ENCODE assay signal across 16 cellular contexts in genomic region chr1:81554534-81554933, GRCh38.
DNase-seq lines count a peak whose midpoint lies in the region; TF ChIP-seq lines count a peak whose summit lies in the region.
"Had no signal": no experiment of that assay in that cellular context is flagged by ENCODE, and none has a peak within 500 bp of the region (broad histone marks: within the 10 kb centered on the region; RNA-seq: fewer than 3 reads in every experiment).

No MANE protein-coding gene starts in this region.

- H3K27ac Mint-ChIP-seq in nephron progenitor cell (peak overlapping the region; percentile 67), neural progenitor cell (no peak overlapping the region)
- H3K27ac Mint-ChIP-seq: CD14-positive monocyte, IgD-negative memory B cell had no signal

- TF ChIP-seq POLR2A in erythroblast (IDR thresholded peaks at IDR 0.05; ENCODE audit: low read length) = no peak

- no peak overlapping the region for H2AFZ ChIP-seq in neural progenitor cell (replicated peaks)
- H2AFZ ChIP-seq: GM23248 had no signal

- TF ChIP-seq CTCF in LNCaP clone FGC (IDR thresholded peaks at IDR 0.05; ENCODE audit: control insufficient read depth, extremely low read depth, insufficient read depth) (no peak), nephron progenitor cell (IDR thresholded peaks at IDR 0.05) (no peak), neural progenitor cell (IDR thresholded peaks at IDR 0.05) (no peak)

- DNase-seq in NCI-H510A treated with DMSO at 0.1 percent for 48 hours (lab: John Stamatoyannopoulos, UW) (peak; percentile 41), NCI-H510A (lab: John Stamatoyannopoulos, UW) (no peak), LNCaP clone FGC (ENCODE audit: low read depth) (peak; percentile 17), NCI-H748 treated with DMSO at 0.1 percent for 48 hours (lab: John Stamatoyannopoulos, UW) (peak; percentile 70), nephron progenitor cell (no peak), SIG-M5 (lab: John Stamatoyannopoulos, UW) (no peak), neural progenitor cell (ENCODE audit: low spot score) (no peak), erythroblast (lab: John Stamatoyannopoulos, UW) (no peak)
- DNase-seq: 8988T; Calu3; CD4-positive, alpha-beta memory T cell; GM23248; HCEC 1CT had no signal

- H3K27ac ChIP-seq in neural progenitor cell = no peak overlapping the region
- H3K27ac ChIP-seq: BLaER1, GM23248 had no signal

- no peaks in the 10 kb centered on the region for H3K27me3 Mint-ChIP-seq in nephron progenitor cell (ENCODE audit: low read depth, poor library complexity)
- peaks cover 2% of the 10 kb centered on the region for H3K27me3 Mint-ChIP-seq in neural progenitor cell (ENCODE audit: insufficient read depth, low read depth)
- H3K27me3 Mint-ChIP-seq: CD4-positive, alpha-beta memory T cell; IgD-negative memory B cell had no signal

- H3F3A ChIP-seq in neural progenitor cell (ENCODE audit: low read depth) = no peaks in the 10 kb centered on the region

- peaks cover 4% of the 10 kb centered on the region for H3K4me1 ChIP-seq in neural progenitor cell
- H3K4me1 ChIP-seq: BLaER1 had no signal

- H3K4me3 Mint-ChIP-seq in nephron progenitor cell = no peak overlapping the region
- H3K4me3 Mint-ChIP-seq in neural progenitor cell = no peak overlapping the region
- H3K4me3 Mint-ChIP-seq: CD14-positive monocyte; CD4-positive, alpha-beta memory T cell; IgD-negative memory B cell had no signal

- H3K4me3 ChIP-seq in LNCaP clone FGC (ENCODE audit: low read depth, low read length) = no peak overlapping the region
- no peak overlapping the region for H3K4me3 ChIP-seq in neural progenitor cell
- H3K4me3 ChIP-seq: BLaER1, GM23248 had no signal

- H3K4me1 Mint-ChIP-seq in nephron progenitor cell (peaks cover 60% of the 10 kb centered on the region), neural progenitor cell (peaks cover 9% of the 10 kb centered on the region)
- H3K4me1 Mint-ChIP-seq: CD14-positive monocyte; CD4-positive, alpha-beta memory T cell had no signal

- no peaks in the 10 kb centered on the region for H3K9me3 ChIP-seq in neural progenitor cell (ENCODE audit: low read depth)
- H3K9me3 ChIP-seq: BLaER1 had no signal

- H3K4me2 ChIP-seq in neural progenitor cell = no peak overlapping the region
- H3K4me2 ChIP-seq: BLaER1 had no signal

- no peaks in the 10 kb centered on the region for H3K9me3 Mint-ChIP-seq in nephron progenitor cell
- H3K9me3 Mint-ChIP-seq in neural progenitor cell = no peaks in the 10 kb centered on the region
- H3K9me3 Mint-ChIP-seq: IgD-negative memory B cell had no signal

- H3K9ac ChIP-seq in neural progenitor cell = no peak overlapping the region
- H3K9ac ChIP-seq: BLaER1, GM23248 had no signal

- no peaks in the 10 kb centered on the region for H3K79me2 ChIP-seq in neural progenitor cell (ENCODE audit: low read depth)

- H4K20me1 ChIP-seq in neural progenitor cell (ENCODE audit: low read depth) = no peaks in the 10 kb centered on the region
- H4K20me1 ChIP-seq: BLaER1 had no signal

- no peaks in the 10 kb centered on the region for H3K36me3 ChIP-seq in neural progenitor cell
- H3K36me3 ChIP-seq: BLaER1 had no signal

- no peaks in the 10 kb centered on the region for H3K27me3 ChIP-seq in neural progenitor cell
- H3K27me3 ChIP-seq: BLaER1 had no signal

- H3K36me3 Mint-ChIP-seq in nephron progenitor cell (ENCODE audit: low read depth) = no peaks in the 10 kb centered on the region
- H3K36me3 Mint-ChIP-seq in neural progenitor cell = no peaks in the 10 kb centered on the region
- H3K36me3 Mint-ChIP-seq: CD14-positive monocyte; CD4-positive, alpha-beta memory T cell; IgD-negative memory B cell had no signal

Comparison
In these comparisons a context has a peak if more than half of its experiments do, and no peak if none do; other contexts are left out.
1. DNase-seq: peak in NCI-H510A treated with DMSO at 0.1 percent for 48 hours (single experiment), LNCaP clone FGC (single experiment) and NCI-H748 treated with DMSO at 0.1 percent for 48 hours (single experiment); none in NCI-H510A (single experiment), nephron progenitor cell (single experiment), SIG-M5 (single experiment), neural progenitor cell (single experiment) and erythroblast (0 of 2).